Comparison of ENCODE assay signal across 1 cellular context in the genomic region with DNA sequence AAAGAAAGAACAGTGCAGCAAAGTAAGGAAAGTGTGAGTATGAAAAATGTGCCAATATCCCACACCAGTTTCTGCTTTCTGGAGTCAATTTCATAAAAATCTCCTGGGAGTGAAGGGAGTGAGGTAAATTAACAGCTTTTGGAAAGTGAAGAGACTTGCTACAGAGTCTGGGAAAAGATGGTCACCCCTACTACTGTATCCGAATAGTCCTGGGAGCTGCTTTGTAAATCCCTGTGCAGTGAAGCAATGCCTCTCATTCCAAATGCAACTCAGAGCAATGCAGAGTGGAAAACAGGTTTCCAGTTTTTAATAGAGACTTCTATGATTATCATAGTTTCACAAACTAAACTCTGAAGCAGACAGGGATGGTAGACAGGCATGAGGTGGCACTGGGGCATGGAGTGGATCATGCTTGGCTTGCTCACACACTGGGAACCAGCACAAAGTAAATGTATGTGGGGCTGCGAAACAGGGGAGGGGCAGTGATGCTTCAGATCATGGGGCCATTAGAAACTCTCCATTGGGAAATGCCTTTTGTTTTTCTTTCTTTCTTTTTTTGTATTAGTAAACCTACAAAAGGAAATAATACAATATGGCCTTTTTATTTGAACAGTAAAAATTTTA.
TF ChIP-seq lines count a peak whose summit lies in the region.

No MANE protein-coding gene starts in this region.

TF ChIP-seq in HepG2, 621 proteins besides CTCF, POLR2A, EP300 and RAD21:
- TF ChIP-seq SRSF1 (optimal IDR thresholded peaks at IDR 0.05; ENCODE audit: low read depth, low read length), result no peak
- TF ChIP-seq ZSCAN30 (CRISPR knock-in tag; IDR thresholded peaks at IDR 0.05), result no peak
- TF ChIP-seq HNRNPLL (IDR thresholded peaks at IDR 0.05; ENCODE audit: low read depth, low read length, poor library complexity, severe bottlenecking), result no peak
- TF ChIP-seq, protein P1, sequence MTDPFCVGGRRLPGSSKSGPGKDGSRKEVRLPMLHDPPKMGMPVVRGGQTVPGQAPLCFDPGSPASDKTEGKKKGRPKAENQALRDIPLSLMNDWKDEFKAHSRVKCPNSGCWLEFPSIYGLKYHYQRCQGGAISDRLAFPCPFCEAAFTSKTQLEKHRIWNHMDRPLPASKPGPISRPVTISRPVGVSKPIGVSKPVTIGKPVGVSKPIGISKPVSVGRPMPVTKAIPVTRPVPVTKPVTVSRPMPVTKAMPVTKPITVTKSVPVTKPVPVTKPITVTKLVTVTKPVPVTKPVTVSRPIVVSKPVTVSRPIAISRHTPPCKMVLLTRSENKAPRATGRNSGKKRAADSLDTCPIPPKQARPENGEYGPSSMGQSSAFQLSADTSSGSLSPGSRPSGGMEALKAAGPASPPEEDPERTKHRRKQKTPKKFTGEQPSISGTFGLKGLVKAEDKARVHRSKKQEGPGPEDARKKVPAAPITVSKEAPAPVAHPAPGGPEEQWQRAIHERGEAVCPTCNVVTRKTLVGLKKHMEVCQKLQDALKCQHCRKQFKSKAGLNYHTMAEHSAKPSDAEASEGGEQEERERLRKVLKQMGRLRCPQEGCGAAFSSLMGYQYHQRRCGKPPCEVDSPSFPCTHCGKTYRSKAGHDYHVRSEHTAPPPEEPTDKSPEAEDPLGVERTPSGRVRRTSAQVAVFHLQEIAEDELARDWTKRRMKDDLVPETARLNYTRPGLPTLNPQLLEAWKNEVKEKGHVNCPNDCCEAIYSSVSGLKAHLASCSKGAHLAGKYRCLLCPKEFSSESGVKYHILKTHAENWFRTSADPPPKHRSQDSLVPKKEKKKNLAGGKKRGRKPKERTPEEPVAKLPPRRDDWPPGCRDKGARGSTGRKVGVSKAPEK (CRISPR knock-in tag; IDR thresholded peaks at IDR 0.05; ENCODE audit: borderline replicate concordance), result no peak
- TF ChIP-seq, protein P2, sequence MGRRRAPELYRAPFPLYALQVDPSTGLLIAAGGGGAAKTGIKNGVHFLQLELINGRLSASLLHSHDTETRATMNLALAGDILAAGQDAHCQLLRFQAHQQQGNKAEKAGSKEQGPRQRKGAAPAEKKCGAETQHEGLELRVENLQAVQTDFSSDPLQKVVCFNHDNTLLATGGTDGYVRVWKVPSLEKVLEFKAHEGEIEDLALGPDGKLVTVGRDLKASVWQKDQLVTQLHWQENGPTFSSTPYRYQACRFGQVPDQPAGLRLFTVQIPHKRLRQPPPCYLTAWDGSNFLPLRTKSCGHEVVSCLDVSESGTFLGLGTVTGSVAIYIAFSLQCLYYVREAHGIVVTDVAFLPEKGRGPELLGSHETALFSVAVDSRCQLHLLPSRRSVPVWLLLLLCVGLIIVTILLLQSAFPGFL (CRISPR knock-in tag; IDR thresholded peaks at IDR 0.05), result no peak
- TF ChIP-seq, protein P3, sequence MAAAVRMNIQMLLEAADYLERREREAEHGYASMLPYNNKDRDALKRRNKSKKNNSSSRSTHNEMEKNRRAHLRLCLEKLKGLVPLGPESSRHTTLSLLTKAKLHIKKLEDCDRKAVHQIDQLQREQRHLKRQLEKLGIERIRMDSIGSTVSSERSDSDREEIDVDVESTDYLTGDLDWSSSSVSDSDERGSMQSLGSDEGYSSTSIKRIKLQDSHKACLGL (CRISPR knock-in tag; IDR thresholded peaks at IDR 0.05), result no peak
- TF ChIP-seq ZKSCAN8 (CRISPR knock-in tag; IDR thresholded peaks at IDR 0.05; ENCODE audit: borderline replicate concordance), result no peak
- TF ChIP-seq ZNF136 (CRISPR knock-in tag; IDR thresholded peaks at IDR 0.05; ENCODE audit: low read depth), result no peak
- TF ChIP-seq ZBTB42 (CRISPR knock-in tag; IDR thresholded peaks at IDR 0.05), result no peak
- TF ChIP-seq, protein P4, sequence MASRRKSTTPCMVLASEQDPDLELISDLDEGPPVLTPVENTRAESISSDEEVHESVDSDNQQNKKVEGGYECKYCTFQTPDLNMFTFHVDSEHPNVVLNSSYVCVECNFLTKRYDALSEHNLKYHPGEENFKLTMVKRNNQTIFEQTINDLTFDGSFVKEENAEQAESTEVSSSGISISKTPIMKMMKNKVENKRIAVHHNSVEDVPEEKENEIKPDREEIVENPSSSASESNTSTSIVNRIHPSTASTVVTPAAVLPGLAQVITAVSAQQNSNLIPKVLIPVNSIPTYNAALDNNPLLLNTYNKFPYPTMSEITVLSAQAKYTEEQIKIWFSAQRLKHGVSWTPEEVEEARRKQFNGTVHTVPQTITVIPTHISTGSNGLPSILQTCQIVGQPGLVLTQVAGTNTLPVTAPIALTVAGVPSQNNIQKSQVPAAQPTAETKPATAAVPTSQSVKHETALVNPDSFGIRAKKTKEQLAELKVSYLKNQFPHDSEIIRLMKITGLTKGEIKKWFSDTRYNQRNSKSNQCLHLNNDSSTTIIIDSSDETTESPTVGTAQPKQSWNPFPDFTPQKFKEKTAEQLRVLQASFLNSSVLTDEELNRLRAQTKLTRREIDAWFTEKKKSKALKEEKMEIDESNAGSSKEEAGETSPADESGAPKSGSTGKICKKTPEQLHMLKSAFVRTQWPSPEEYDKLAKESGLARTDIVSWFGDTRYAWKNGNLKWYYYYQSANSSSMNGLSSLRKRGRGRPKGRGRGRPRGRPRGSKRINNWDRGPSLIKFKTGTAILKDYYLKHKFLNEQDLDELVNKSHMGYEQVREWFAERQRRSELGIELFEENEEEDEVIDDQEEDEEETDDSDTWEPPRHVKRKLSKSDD (CRISPR knock-in tag; IDR thresholded peaks at IDR 0.05; ENCODE audit: low read depth), result no peak
- TF ChIP-seq, protein P5, sequence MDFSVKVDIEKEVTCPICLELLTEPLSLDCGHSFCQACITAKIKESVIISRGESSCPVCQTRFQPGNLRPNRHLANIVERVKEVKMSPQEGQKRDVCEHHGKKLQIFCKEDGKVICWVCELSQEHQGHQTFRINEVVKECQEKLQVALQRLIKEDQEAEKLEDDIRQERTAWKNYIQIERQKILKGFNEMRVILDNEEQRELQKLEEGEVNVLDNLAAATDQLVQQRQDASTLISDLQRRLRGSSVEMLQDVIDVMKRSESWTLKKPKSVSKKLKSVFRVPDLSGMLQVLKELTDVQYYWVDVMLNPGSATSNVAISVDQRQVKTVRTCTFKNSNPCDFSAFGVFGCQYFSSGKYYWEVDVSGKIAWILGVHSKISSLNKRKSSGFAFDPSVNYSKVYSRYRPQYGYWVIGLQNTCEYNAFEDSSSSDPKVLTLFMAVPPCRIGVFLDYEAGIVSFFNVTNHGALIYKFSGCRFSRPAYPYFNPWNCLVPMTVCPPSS (IDR thresholded peaks at IDR 0.05), result no peak
- TF ChIP-seq RARG (CRISPR knock-in tag; IDR thresholded peaks at IDR 0.05; ENCODE audit: low read depth), result no peak
- TF ChIP-seq, protein P6, sequence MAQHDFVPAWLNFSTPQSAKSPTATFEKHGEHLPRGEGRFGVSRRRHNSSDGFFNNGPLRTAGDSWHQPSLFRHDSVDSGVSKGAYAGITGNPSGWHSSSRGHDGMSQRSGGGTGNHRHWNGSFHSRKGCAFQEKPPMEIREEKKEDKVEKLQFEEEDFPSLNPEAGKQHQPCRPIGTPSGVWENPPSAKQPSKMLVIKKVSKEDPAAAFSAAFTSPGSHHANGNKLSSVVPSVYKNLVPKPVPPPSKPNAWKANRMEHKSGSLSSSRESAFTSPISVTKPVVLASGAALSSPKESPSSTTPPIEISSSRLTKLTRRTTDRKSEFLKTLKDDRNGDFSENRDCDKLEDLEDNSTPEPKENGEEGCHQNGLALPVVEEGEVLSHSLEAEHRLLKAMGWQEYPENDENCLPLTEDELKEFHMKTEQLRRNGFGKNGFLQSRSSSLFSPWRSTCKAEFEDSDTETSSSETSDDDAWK (CRISPR knock-in tag; IDR thresholded peaks at IDR 0.05), result no peak
- TF ChIP-seq SNAPC2 (CRISPR knock-in tag; IDR thresholded peaks at IDR 0.05), result no peak
- no peak for TF ChIP-seq BCL6 (CRISPR knock-in tag; IDR thresholded peaks at IDR 0.05)
TF ChIP-seq in HepG2: peak in this region for 0.
